Comparison of ENCODE assay signal across 1 cellular context in genomic region chr10:48417374-48417773, GRCh38.
TF ChIP-seq lines count a peak whose summit lies in the region.

No MANE protein-coding gene starts in this region.

TF ChIP-seq in WTC11, 78 proteins besides CTCF, POLR2A, EP300 and RAD21 (continued from another document):
- TF ChIP-seq, protein P1, sequence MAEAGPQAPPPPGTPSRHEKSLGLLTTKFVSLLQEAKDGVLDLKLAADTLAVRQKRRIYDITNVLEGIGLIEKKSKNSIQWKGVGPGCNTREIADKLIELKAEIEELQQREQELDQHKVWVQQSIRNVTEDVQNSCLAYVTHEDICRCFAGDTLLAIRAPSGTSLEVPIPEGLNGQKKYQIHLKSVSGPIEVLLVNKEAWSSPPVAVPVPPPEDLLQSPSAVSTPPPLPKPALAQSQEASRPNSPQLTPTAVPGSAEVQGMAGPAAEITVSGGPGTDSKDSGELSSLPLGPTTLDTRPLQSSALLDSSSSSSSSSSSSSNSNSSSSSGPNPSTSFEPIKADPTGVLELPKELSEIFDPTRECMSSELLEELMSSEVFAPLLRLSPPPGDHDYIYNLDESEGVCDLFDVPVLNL (CRISPR knock-in tag; IDR thresholded peaks at IDR 0.05; ENCODE audit: borderline replicate concordance, low read depth) = no peak
- no peak for TF ChIP-seq IRF1 (CRISPR knock-in tag; IDR thresholded peaks at IDR 0.05)
- no peak for TF ChIP-seq ZNF263 (CRISPR knock-in tag; IDR thresholded peaks at IDR 0.05; ENCODE audit: low read depth)
- no peak for TF ChIP-seq HMGA2 (CRISPR knock-in tag; IDR thresholded peaks at IDR 0.05)
- no peak for TF ChIP-seq TP53 (CRISPR knock-in tag; IDR thresholded peaks at IDR 0.05)
